ENCODE assay signal across 11 cellular contexts in genomic region chr16:78962457-78962929, GRCh38.
DNase-seq lines count a peak whose midpoint lies in the region; ATAC-seq, FAIRE-seq and TF ChIP-seq lines count a peak whose summit lies in the region.
"Had no signal": no experiment of that assay in that cellular context is flagged by ENCODE, and none has a peak within 500 bp of the region (broad histone marks: within the 10 kb centered on the region; RNA-seq: fewer than 3 reads in every experiment).

No MANE protein-coding gene starts in this region.

- no peak for TF ChIP-seq POLR2A in GM12878 (IDR thresholded peaks at IDR 0.05; ENCODE audit: low read depth, low read length)

- BruUV-seq in GM12878 (replicated peaks; lab: Mats Ljungman, UMichigan) (no TSS peak), mammary epithelial cell (replicated peaks; lab: Mats Ljungman, UMichigan) (no TSS peak)

- H3K27ac ChIP-seq in GM12878 (ENCODE audit: control insufficient read depth, insufficient read depth): peak overlapping the region; percentile 90
- H3K27ac ChIP-seq in mammary epithelial cell (ENCODE audit: insufficient read depth, low read depth, low read length): no peak overlapping the region
- H3K27ac ChIP-seq: esophagus squamous epithelium had no signal

- TF ChIP-seq EP300 in GM12878 (IDR thresholded peaks at IDR 0.05; ENCODE audit: borderline replicate concordance in 1 of 2, control insufficient read depth in 1 of 2, low read depth in 2 of 2, low read length in 2 of 2): peak; percentile 93 to 95

- H3K9ac ChIP-seq in GM12878 (ENCODE audit: control insufficient read depth, insufficient read depth, low read length) (peak overlapping the region; percentile 26; the same call in 1 of the 2 replicates), mammary epithelial cell (ENCODE audit: insufficient read depth, low read length) (no peak overlapping the region)

- FAIRE-seq in GM12878 (lab: Jason Lieb, UNC): no peak

- H3K79me2 ChIP-seq in GM12878 (ENCODE audit: control insufficient read depth, insufficient read depth, low read length) (no peaks in the 10 kb centered on the region), mammary epithelial cell (ENCODE audit: insufficient read depth, low read length) (no peaks in the 10 kb centered on the region)

- RAD21 ChIA-PET in GM12878 (lab: Charles Lee; ENCODE audit: unreplicated experiment): no interaction called here

- WGBS in GM12878 (ENCODE audit: insufficient coverage, insufficient replicate concordance, low lambda C conversion rate, missing lambda C conversion rate): 3% methylated on average over 2 of the region's 2 CpGs
- 32% methylated on average over 2 of the region's 2 CpGs for WGBS in mammary epithelial cell (ENCODE audit: low coverage, missing lambda C conversion rate)

- H3K4me2 ChIP-seq in GM12878 (ENCODE audit: control insufficient read depth, insufficient read depth) (peak overlapping the region; percentile 92), mammary epithelial cell (ENCODE audit: insufficient read depth, low read depth, low read length) (no peak overlapping the region)

- H3K9me3 ChIP-seq in GM12878 (replicated peaks; ENCODE audit: control insufficient read depth, insufficient read depth, low read length): peaks cover 7% of the 10 kb centered on the region
- H3K9me3 ChIP-seq in mammary epithelial cell (replicated peaks; ENCODE audit: insufficient read depth, low read length): no peaks in the 10 kb centered on the region
- H3K9me3 ChIP-seq: esophagus squamous epithelium had no signal

- SMC1A ChIA-PET in GM12878 (lab: Charles Lee; ENCODE audit: uncharacterized antibody, unreplicated experiment): no interaction called here

- intact Hi-C loops in GM12878 (cut with micrococcal nuclease; ENCODE audit: unreplicated experiment) (loop anchor here (10.0 kb wide), 1 partner anchor 488 kb away; no protein-coding TSS in a partner anchor), mammary epithelial cell (cut with micrococcal nuclease) (no loop called here)

- in situ Hi-C loops in GM12878 (cut with MboI): no loop called here
- in situ Hi-C loops in mammary epithelial cell (cut with MboI; ENCODE audit: low sequenced_read_pairs in 2 of 2): no loop called here

- ATAC-seq in GM18519 (IDR thresholded peaks at IDR 0.05; ENCODE audit: low FRiP score, unreplicated experiment) (peak; percentile 95), GM19468 (IDR thresholded peaks at IDR 0.05; ENCODE audit: extremely low read depth, unreplicated experiment) (peak; percentile 67), HG03064 (IDR thresholded peaks at IDR 0.05; ENCODE audit: low read depth, unreplicated experiment) (peak; percentile 93), GM12878 (peak; percentile 96)
- ATAC-seq: left lobe of liver had no signal

- no peak overlapping the region for H2AFZ ChIP-seq in GM12878 (ENCODE audit: control insufficient read depth, low read depth, low read length)
- H2AFZ ChIP-seq in mammary epithelial cell (ENCODE audit: low read depth, low read length): no peak overlapping the region

- CTCF ChIA-PET in GM12878 (lab: Yijun Ruan, JAX): no interaction called here
- CTCF ChIA-PET in mammary epithelial cell (lab: Charles Lee; ENCODE audit: low non-redundant PET): no interaction called here

- H3K36me3 ChIP-seq in GM12878 (ENCODE audit: control insufficient read depth in 2 of 2, insufficient read depth in 2 of 2, low read length in 1 of 2) (no peaks in the 10 kb centered on the region), mammary epithelial cell (ENCODE audit: insufficient read depth, low read length) (no peaks in the 10 kb centered on the region)
- H3K36me3 ChIP-seq: esophagus squamous epithelium had no signal

- no peaks in the 10 kb centered on the region for H3K27me3 ChIP-seq in GM12878 (replicated peaks in 1 of 2; ENCODE audit: control insufficient read depth in 2 of 2, insufficient read depth in 2 of 2, low read length in 1 of 2)
- no peaks in the 10 kb centered on the region for H3K27me3 ChIP-seq in mammary epithelial cell (ENCODE audit: insufficient read depth, low read length)
- H3K27me3 ChIP-seq: esophagus squamous epithelium had no signal

- dilution Hi-C loops in mammary epithelial cell (cut with HindIII; ENCODE audit: low sequenced_read_pairs): no loop called here

- H3K4me3 ChIP-seq in GM12878 (no peak overlapping the region), mammary epithelial cell (replicated peaks in 1 of 3; ENCODE audit: insufficient read depth in 1 of 3, low read depth in 2 of 3, low read length in 3 of 3) (no peak overlapping the region)
- H3K4me3 ChIP-seq: esophagus squamous epithelium had no signal

- H4K20me1 ChIP-seq in GM12878 (ENCODE audit: control insufficient read depth, insufficient read depth): no peaks in the 10 kb centered on the region
- no peaks in the 10 kb centered on the region for H4K20me1 ChIP-seq in mammary epithelial cell (ENCODE audit: insufficient read depth, low read length)

- H3K4me1 ChIP-seq in GM12878 (ENCODE audit: control insufficient read depth, insufficient read depth, low read length) (peaks cover 25% of the 10 kb centered on the region), mammary epithelial cell (ENCODE audit: insufficient read depth, low read length) (peaks cover 7% of the 10 kb centered on the region)

- TF ChIP-seq CTCF in GM12878 (IDR thresholded peaks at IDR 0.05 in 2 of 3, conservative IDR thresholded peaks at IDR 0.05 in 1 of 3; ENCODE audit: control insufficient read depth in 2 of 3, extremely low read depth in 1 of 3, insufficient read depth in 1 of 3, low read depth in 3 of 3, low read length in 3 of 3) (no peak), mammary epithelial cell (conservative IDR thresholded peaks at IDR 0.05 in 1 of 2, IDR thresholded peaks at IDR 0.05 in 1 of 2; ENCODE audit: extremely low read depth in 1 of 2, insufficient read depth in 1 of 2, low read depth in 1 of 2, low read length in 2 of 2) (no peak)

- POLR2A ChIA-PET in GM12878 (lab: Charles Lee): interaction anchor here (0.6 to 0.7 kb wide), 2 partner anchors 15 to 218 kb away, joined by 3 to 4 read pairs; no protein-coding TSS in a partner anchor

- TF ChIP-seq RAD21 in GM12878 (IDR thresholded peaks at IDR 0.05; ENCODE audit: insufficient read depth, low read depth, low read length): no peak

- DNase-seq in GM12878 (ENCODE audit: low read depth, low spot score) (peak; percentile 60), NCI-H2171 treated with DMSO at 0.1 percent for 48 hours (lab: John Stamatoyannopoulos, UW) (no peak), Ammon's horn (ENCODE audit: low spot score) (no peak), mammary epithelial cell (no peak)
- DNase-seq: esophagus squamous epithelium, GDM1, NCI-H69 had no signal

TF ChIP-seq in GM12878, 131 proteins besides CTCF, POLR2A, EP300 and RAD21 (continues in another document):
- TF ChIP-seq, protein P1, sequence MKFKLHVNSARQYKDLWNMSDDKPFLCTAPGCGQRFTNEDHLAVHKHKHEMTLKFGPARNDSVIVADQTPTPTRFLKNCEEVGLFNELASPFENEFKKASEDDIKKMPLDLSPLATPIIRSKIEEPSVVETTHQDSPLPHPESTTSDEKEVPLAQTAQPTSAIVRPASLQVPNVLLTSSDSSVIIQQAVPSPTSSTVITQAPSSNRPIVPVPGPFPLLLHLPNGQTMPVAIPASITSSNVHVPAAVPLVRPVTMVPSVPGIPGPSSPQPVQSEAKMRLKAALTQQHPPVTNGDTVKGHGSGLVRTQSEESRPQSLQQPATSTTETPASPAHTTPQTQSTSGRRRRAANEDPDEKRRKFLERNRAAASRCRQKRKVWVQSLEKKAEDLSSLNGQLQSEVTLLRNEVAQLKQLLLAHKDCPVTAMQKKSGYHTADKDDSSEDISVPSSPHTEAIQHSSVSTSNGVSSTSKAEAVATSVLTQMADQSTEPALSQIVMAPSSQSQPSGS (IDR thresholded peaks at IDR 0.05; ENCODE audit: low read length): peak; percentile 90
- TF ChIP-seq BHLHE40 (IDR thresholded peaks at IDR 0.05; ENCODE audit: borderline replicate concordance in 1 of 2, low read depth in 2 of 2, low read length in 1 of 2) (peak; percentile 69 to 90; a peak in 3 of 4 replicates), MEF2B (IDR thresholded peaks at IDR 0.05; ENCODE audit: partially characterized antibody, poor library complexity, severe bottlenecking) (peak; percentile 85), IRF4 (IDR thresholded peaks at IDR 0.05; ENCODE audit: low read depth, low read length) (peak; percentile 94), TCF3 (IDR thresholded peaks at IDR 0.05; ENCODE audit: borderline replicate concordance, insufficient read depth, low read depth, low read length) (0 out of 2 replicates have a peak, but pooled peaks have one; percentile 23), MTA2 (IDR thresholded peaks at IDR 0.05; ENCODE audit: low read depth) (peak; percentile 93), RFX5 (IDR thresholded peaks at IDR 0.05; ENCODE audit: low read depth, low read length) (no peak), CBFB (IDR thresholded peaks at IDR 0.05; ENCODE audit: low read depth) (peak; percentile 67; the same call in 1 of the 2 replicates), PBX3 (IDR thresholded peaks at IDR 0.05; ENCODE audit: insufficient replicate concordance, low read depth, low read length) (no peak), HDAC6 (IDR thresholded peaks at IDR 0.05; ENCODE audit: unreplicated experiment) (no peak), NFIC (IDR thresholded peaks at IDR 0.05; ENCODE audit: low read depth, low read length) (peak; percentile 88), ASH2L (IDR thresholded peaks at IDR 0.05; ENCODE audit: borderline replicate concordance, low read depth) (no peak), MEF2A (IDR thresholded peaks at IDR 0.05; ENCODE audit: insufficient read depth, low read depth, low read length) (peak; percentile 91), RUNX3 (IDR thresholded peaks at IDR 0.05; ENCODE audit: low read length) (peak; percentile 92), BCL11A (IDR thresholded peaks at IDR 0.05; ENCODE audit: low read depth, low read length) (peak; percentile 94), TBL1XR1 (IDR thresholded peaks at IDR 0.05; ENCODE audit: low read depth, low read length) (peak; percentile 23; the same call in 1 of the 2 replicates), PML (IDR thresholded peaks at IDR 0.05; ENCODE audit: low read length) (no peak), HCFC1 (IDR thresholded peaks at IDR 0.05; ENCODE audit: low read length) (no peak), ZBED1 (IDR thresholded peaks at IDR 0.05; ENCODE audit: borderline replicate concordance) (peak; percentile 82; the same call in 1 of the 2 replicates), ATF7 (IDR thresholded peaks at IDR 0.05; ENCODE audit: low read depth) (peak; percentile 65)
